12 cellular contexts compared by ENCODE assay signal in genomic region chr20:50321797-50322480, GRCh38.
DNase-seq lines count a peak whose midpoint lies in the region; ATAC-seq and TF ChIP-seq lines count a peak whose summit lies in the region.
"Had no signal": no experiment of that assay in that cellular context is flagged by ENCODE, and none has a peak within 500 bp of the region (broad histone marks: within the 10 kb centered on the region; RNA-seq: fewer than 3 reads in every experiment).

No MANE protein-coding gene starts in this region.

- no peaks in the 10 kb centered on the region for H3K27me3 Mint-ChIP-seq in MCF 10A (ENCODE audit: insufficient read depth, unreplicated experiment)

- TSS peak; percentile 89 for BruUV-seq in MCF 10A (replicated peaks; lab: Mats Ljungman, UMichigan)

- DNase-seq in MCF 10A (ENCODE audit: unreplicated experiment), result peak; percentile 69
- peak in 1 of 2 donors; percentile 81 for DNase-seq in left lung
- DNase-seq in smooth muscle cell (lab: John Stamatoyannopoulos, UW; ENCODE audit: unreplicated experiment), result peak; percentile 37
- no peak for DNase-seq in NK-92 (lab: John Stamatoyannopoulos, UW; ENCODE audit: unreplicated experiment)
- DNase-seq in islet precursor cell, result no peak
- no peak for DNase-seq in NCI-H2107 treated with DMSO at 0.1 percent for 48 hours (lab: John Stamatoyannopoulos, UW; ENCODE audit: unreplicated experiment)
- DNase-seq: activated T-cell treated with anti-CD3 and anti-CD28 coated beads for 4 hours; CD8-positive, alpha-beta T cell; NCI-H82; stimulated activated naive CD4-positive, alpha-beta T cell had no signal

- POLR2A ChIA-PET in HEK293 (lab: Yijun Ruan, JAX), result interaction anchor here (1.0 to 1.4 kb wide), 4 partner anchors 7 to 131 kb away, joined by 4 to 7 read pairs (median 5); partner anchors contain the start of gene CEBPB
- POLR2A ChIA-PET in MCF 10A (lab: Yijun Ruan, JAX), result interaction anchor here (0.7 to 6.4 kb wide), 28 partner anchors 8 to 440 kb away, joined by 3 to 96 read pairs (median 6); partner anchors contain the start of genes CEBPB and PTPN1

- ATAC-seq in left lung (peak; percentile 78), GM19467 (IDR thresholded peaks at IDR 0.05; ENCODE audit: unreplicated experiment) (no peak)
- ATAC-seq: CD8-positive, alpha-beta T cell had no signal

- H3F3A ChIP-seq in smooth muscle cell (ENCODE audit: low read depth), result peaks cover 3% of the 10 kb centered on the region

- H3K4me3 ChIP-seq in HEK293 (ENCODE audit: low read depth, low read length) (no peak overlapping the region), left lung (peak overlapping the region in 1 of 2 donors; percentile 33), smooth muscle cell (no peak overlapping the region)

- H3K9ac ChIP-seq in smooth muscle cell (ENCODE audit: low read depth), result peak overlapping the region; percentile 75

- H3K9me3 ChIP-seq in HEK293 (ENCODE audit: control insufficient read depth, insufficient read depth, low read depth, low read length) (no peaks in the 10 kb centered on the region), left lung (no peaks in the 10 kb centered on the region), smooth muscle cell (replicated peaks; ENCODE audit: low read depth) (no peaks in the 10 kb centered on the region)

- intact Hi-C loops in MCF 10A (cut with micrococcal nuclease) (no loop called here), left lung (cut with DNase I) (no loop called here)

- no peaks in the 10 kb centered on the region for H3K79me2 ChIP-seq in smooth muscle cell (ENCODE audit: low read depth)

- peak overlapping the region; percentile 85 for H3K4me3 Mint-ChIP-seq in MCF 10A (ENCODE audit: unreplicated experiment)
- H3K4me3 Mint-ChIP-seq: CD8-positive, alpha-beta T cell had no signal

- H3K27me3 ChIP-seq in left lung, result no peaks in the 10 kb centered on the region
- no peaks in the 10 kb centered on the region for H3K27me3 ChIP-seq in smooth muscle cell (ENCODE audit: low read depth)

- peak overlapping the region; percentile 9 for H2AFZ ChIP-seq in smooth muscle cell (ENCODE audit: low read depth)

- H3K36me3 ChIP-seq in HEK293 (ENCODE audit: control insufficient read depth in 2 of 2, insufficient read depth in 1 of 2, low read length in 2 of 2), result no peaks in the 10 kb centered on the region
- H3K36me3 ChIP-seq in left lung, result no peaks in the 10 kb centered on the region
- no peaks in the 10 kb centered on the region for H3K36me3 ChIP-seq in smooth muscle cell (ENCODE audit: low read depth)

- peaks cover 32% of the 10 kb centered on the region for H3K4me1 Mint-ChIP-seq in MCF 10A (ENCODE audit: insufficient read depth, unreplicated experiment)

- no peaks in the 10 kb centered on the region for H4K20me1 ChIP-seq in smooth muscle cell (ENCODE audit: low read depth)

- WGBS in smooth muscle cell (ENCODE audit: low lambda C conversion rate), result 42% methylated on average over 9 of the region's 9 CpGs

- H3K4me1 ChIP-seq in HEK293 (ENCODE audit: control insufficient read depth, insufficient read depth, low read length) (no peaks in the 10 kb centered on the region), left lung (peaks cover 18 to 41% of the 10 kb centered on the region in 2 donors), smooth muscle cell (ENCODE audit: low read depth) (peaks cover 16% of the 10 kb centered on the region)

- CTCF ChIA-PET in HEK293 (lab: Yijun Ruan, JAX) (interaction anchor here (0.6 to 0.9 kb wide), 2 partner anchors 38 to 96 kb away, joined by 4 to 7 read pairs; no protein-coding TSS in a partner anchor), MCF 10A (lab: Yijun Ruan, JAX) (interaction anchor here (0.5 to 2.7 kb wide), 10 partner anchors 12 to 788 kb away, joined by 3 to 17 read pairs (median 4); no protein-coding TSS in a partner anchor)

- no peak overlapping the region for H3K27ac ChIP-seq in HEK293 (ENCODE audit: extremely low read depth, low read depth, low read length)
- H3K27ac ChIP-seq in left lung, result peak overlapping the region; percentile 67 to 81
- H3K27ac ChIP-seq in smooth muscle cell (ENCODE audit: low read depth), result peak overlapping the region; percentile 94

- no peaks in the 10 kb centered on the region for H3K9me3 Mint-ChIP-seq in MCF 10A (ENCODE audit: unreplicated experiment)

- peak overlapping the region; percentile 75 for H3K4me2 ChIP-seq in smooth muscle cell

- no peaks in the 10 kb centered on the region for H3K36me3 Mint-ChIP-seq in MCF 10A (ENCODE audit: insufficient read depth, unreplicated experiment)
- H3K36me3 Mint-ChIP-seq: CD8-positive, alpha-beta T cell had no signal

- H3K27ac Mint-ChIP-seq in MCF 10A (ENCODE audit: low read depth, unreplicated experiment), result peak overlapping the region; percentile 92
- H3K27ac Mint-ChIP-seq: CD8-positive, alpha-beta T cell had no signal

- no peak for TF ChIP-seq CTCF in HEK293 (tag by site-specific recombination; IDR thresholded peaks at IDR 0.05)
- no peak for TF ChIP-seq CTCF in MCF 10A (IDR thresholded peaks at IDR 0.05; ENCODE audit: unreplicated experiment)
- TF ChIP-seq CTCF in left lung (IDR thresholded peaks at IDR 0.05), result no peak
- no peak for TF ChIP-seq CTCF in smooth muscle cell (IDR thresholded peaks at IDR 0.05; ENCODE audit: borderline replicate concordance, insufficient read depth, poor library complexity, severe bottlenecking)

TF ChIP-seq in HEK293, 187 proteins besides CTCF, POLR2A, EP300 and RAD21:
- no peak for TF ChIP-seq ZNF341 (tag by site-specific recombination; IDR thresholded peaks at IDR 0.05; ENCODE audit: low read depth)
- TF ChIP-seq SCRT2 (tag by site-specific recombination; IDR thresholded peaks at IDR 0.05), result no peak
- peak; percentile 57 for TF ChIP-seq ZIC2 (tag by site-specific recombination; IDR thresholded peaks at IDR 0.05)
TF ChIP-seq in HEK293: peak in this region for 1.

Comparison
In these comparisons a context has a peak if more than half of its experiments do, and no peak if none do; other contexts are left out.
1. DNase-seq: peak in MCF 10A (single experiment) and smooth muscle cell (single experiment); none in NK-92 (single experiment), islet precursor cell (single experiment) and NCI-H2107 treated with DMSO at 0.1 percent for 48 hours (single experiment).